ENCODE assay signal across 25 cellular contexts in genomic region chr2:105654474-105655004, GRCh38.
"Had no signal": no experiment of that assay in that cellular context is flagged by ENCODE, and none has a peak within 500 bp of the region (broad histone marks: within the 10 kb centered on the region; RNA-seq: fewer than 3 reads in every experiment).

No MANE protein-coding gene starts in this region.

- DNase-seq: dermis blood vessel endothelial cell; effector memory CD4-positive, alpha-beta T cell; esophagus squamous epithelium; hypothalamus; immature natural killer cell; islet precursor cell; naive B cell; pancreas; stimulated activated CD4-positive, alpha-beta T cell treated with anti-CD3 and anti-CD28 coated beads, Interleukin-2, amount 100 ng/mL, for 24 hours; stimulated activated CD4-positive, alpha-beta T cell treated with anti-CD3 and anti-CD28 coated beads, Interleukin-4, amount 100 ng/mL, for 24 hours; stimulated activated naive CD4-positive, alpha-beta T cell treated with Interleukin-2 at 50 U/mL for 16 hours; transverse colon; upper lobe of right lung; uterus had no signal

- H3K4me3 ChIP-seq: coronary artery, esophagus squamous epithelium, lung, pancreas, suprapubic skin, transverse colon, upper lobe of right lung, uterus had no signal

- H3K27me3 ChIP-seq: esophagus squamous epithelium, neutrophil, pancreas, suprapubic skin, transverse colon, upper lobe of right lung, uterus had no signal

- H3K27ac ChIP-seq: coronary artery, esophagus squamous epithelium, neutrophil, pancreas, suprapubic skin, transverse colon, upper lobe of right lung, uterus had no signal

- H3K36me3 ChIP-seq: esophagus squamous epithelium, neutrophil, pancreas, suprapubic skin, transverse colon, upper lobe of right lung, uterus had no signal

- H3K27ac Mint-ChIP-seq: immature natural killer cell; memory B cell; natural killer cell treated with Interleukin-12 subunit alpha and Interleukin-12 subunit beta and Interleukin-15 and Interleukin-18, amount 100 ng/mL, for 72 hours; progenitor cell of endocrine pancreas; stimulated activated effector memory CD8-positive, alpha-beta T cell treated with anti-CD3 and anti-CD28 coated beads, Interleukin-12 subunit alpha, Interleukin-12 subunit beta, amount 100 ng/mL, for 72 hours had no signal

- FAIRE-seq: endothelial cell of umbilical vein had no signal

- H3K4me1 ChIP-seq: pancreas, suprapubic skin, upper lobe of right lung, uterus had no signal

- H3K9me3 Mint-ChIP-seq: immature natural killer cell; natural killer cell treated with Interleukin-12 subunit alpha and Interleukin-12 subunit beta and Interleukin-15 and Interleukin-18, amount 100 ng/mL, for 72 hours; stimulated activated effector memory CD8-positive, alpha-beta T cell treated with anti-CD3 and anti-CD28 coated beads, Interleukin-12 subunit alpha, Interleukin-12 subunit beta, amount 100 ng/mL, for 72 hours had no signal

- H3K9me3 ChIP-seq: esophagus squamous epithelium, neutrophil, pancreas, suprapubic skin, transverse colon, upper lobe of right lung, uterus had no signal

- H3K36me3 Mint-ChIP-seq: memory B cell; naive B cell; natural killer cell treated with Interleukin-12 subunit alpha and Interleukin-12 subunit beta and Interleukin-15 and Interleukin-18, amount 100 ng/mL, for 72 hours; stimulated activated effector memory CD8-positive, alpha-beta T cell treated with anti-CD3 and anti-CD28 coated beads, Interleukin-12 subunit alpha, Interleukin-12 subunit beta, amount 100 ng/mL, for 72 hours had no signal

- ATAC-seq: left lobe of liver; natural killer cell treated with Interleukin-12 subunit alpha and Interleukin-12 subunit beta and Interleukin-15 and Interleukin-18, amount 100 ng/mL, for 72 hours; pancreas; sciatic nerve; stimulated activated effector memory CD8-positive, alpha-beta T cell treated with anti-CD3 and anti-CD28 coated beads, Interleukin-12 subunit alpha, Interleukin-12 subunit beta, amount 100 ng/mL, for 72 hours; upper lobe of right lung had no signal
